ENCODE assay signal across 32 cellular contexts in genomic region chr2:142544173-142544572, GRCh38.
"Had no signal": no experiment of that assay in that cellular context is flagged by ENCODE, and none has a peak within 500 bp of the region (broad histone marks: within the 10 kb centered on the region; RNA-seq: fewer than 3 reads in every experiment).

No MANE protein-coding gene starts in this region.

- H3K27ac ChIP-seq: adrenal gland, ascending aorta, breast epithelium, cardiac muscle cell, colonic mucosa, epithelial cell of prostate, WERI-Rb-1 had no signal

- DNase-seq: activated CD4-positive, alpha-beta memory T cell treated with anti-CD3 and anti-CD28 coated beads for 36 hours; activated CD4-positive, alpha-beta T cell treated with anti-CD3 and anti-CD28 coated beads for 36 hours; activated CD4-positive, alpha-beta T cell treated with anti-CD3 and anti-CD28 coated beads, Interleukin-2, amount 10 ng/mL, durations not matched to agents 24 days and 14 days; activated CD4-positive, CD25-positive, alpha-beta regulatory T cell; activated CD4-positive, CD25-positive, alpha-beta regulatory T cell treated with anti-CD3 and anti-CD28 coated beads, Interleukin-2, amount 50 U/mL, for 72 hours; activated CD8-positive, alpha-beta memory T cell treated with anti-CD3 and anti-CD28 coated beads, Interleukin-2, amount 10 ng/mL, durations not matched to agents 7 days and 5 days; activated CD8-positive, alpha-beta memory T cell treated with anti-CD3 and anti-CD28 coated beads, Interleukin-2, amount 50 U/mL, for 4 hours; activated CD8-positive, alpha-beta T cell treated with anti-CD3 and anti-CD28 coated beads, Interleukin-2, amount 10 ng/mL, durations not matched to agents 7 days and 5 days; activated effector memory CD4-positive, alpha-beta T cell treated with anti-CD3 and anti-CD28 coated beads, Interleukin-2, amount 50 U/mL, for 16 hours; activated naive CD4-positive, alpha-beta T cell treated with anti-CD3 and anti-CD28 coated beads for 36 hours; activated naive CD8-positive, alpha-beta T cell treated with anti-CD3 and anti-CD28 coated beads for 36 hours; activated naive CD8-positive, alpha-beta T cell treated with anti-CD3 and anti-CD28 coated beads, Interleukin-2, amount 50 U/mL, for 24 hours; activated T-cell treated with anti-CD3 and anti-CD28 coated beads, Interleukin-2, amount 50 U/mL, for 1 hour; activated T-cell treated with anti-CD3 and anti-CD28 coated beads, Interleukin-2, amount 50 U/mL, for 48 hours; amygdala; central memory CD4-positive, alpha-beta T cell; cerebellar nuclear complex; colonic mucosa; effector CD8-positive, alpha-beta T cell; foreskin fibroblast; head of caudate nucleus; T-helper 2 cell; T-helper 9 cell; WERI-Rb-1 had no signal

- H3K27me3 ChIP-seq: adrenal gland, ascending aorta, breast epithelium, cardiac muscle cell, colonic mucosa had no signal

- H3K4me1 ChIP-seq: adrenal gland, ascending aorta, breast epithelium, colonic mucosa had no signal

- H3K36me3 ChIP-seq: adrenal gland, ascending aorta, breast epithelium, cardiac muscle cell, colonic mucosa, WERI-Rb-1 had no signal

- FAIRE-seq: endometrium, endothelial cell of umbilical vein, frontal cortex had no signal

- H3K9me3 ChIP-seq: adrenal gland, ascending aorta, colonic mucosa had no signal

- H3K4me3 ChIP-seq: adrenal gland, ascending aorta, breast epithelium, cardiac muscle cell, colonic mucosa had no signal
